ENCODE assay signal across 18 cellular contexts in the genomic region with DNA sequence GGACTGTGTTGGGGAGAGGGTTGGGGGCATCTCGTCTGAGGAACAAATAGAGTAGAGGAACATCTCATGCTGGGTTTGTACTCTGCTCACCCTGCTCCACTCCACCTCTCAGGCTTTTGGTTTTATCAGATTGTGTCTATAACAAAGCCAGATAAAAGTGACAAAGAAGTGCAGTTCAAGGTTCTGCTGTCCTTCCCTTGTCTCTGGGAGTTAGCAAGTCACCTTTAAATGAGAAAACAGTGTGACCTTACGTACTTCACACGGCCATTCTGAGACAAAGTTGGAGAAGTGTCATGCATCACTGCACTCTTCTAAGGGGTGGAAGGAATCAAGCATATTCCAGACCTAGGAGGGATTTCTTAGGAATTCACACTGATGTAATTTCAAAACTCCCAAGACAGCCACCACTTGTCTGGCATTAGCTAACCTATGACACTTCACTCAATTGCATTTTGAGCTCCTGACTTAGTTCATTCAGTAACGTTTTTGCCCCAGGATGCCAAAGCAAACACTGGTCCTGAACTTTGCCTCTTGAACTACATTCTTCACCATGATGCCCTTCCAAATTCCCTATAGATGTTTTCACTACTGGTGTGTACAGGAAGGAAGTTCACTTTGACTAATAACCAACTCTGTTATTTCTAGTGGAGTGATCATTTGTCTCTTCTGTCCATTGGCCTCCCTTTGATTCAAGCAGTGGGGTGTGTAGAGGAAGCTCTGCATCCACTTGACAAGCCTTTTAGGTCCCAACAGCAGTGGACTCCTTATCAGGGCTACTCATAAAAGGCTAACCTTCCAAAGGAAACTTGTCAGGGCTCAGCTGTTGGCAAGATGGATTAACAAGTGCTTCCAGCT.
DNase-seq lines count a peak whose midpoint lies in the region; ATAC-seq and TF ChIP-seq lines count a peak whose summit lies in the region.
"Had no signal": no experiment of that assay in that cellular context is flagged by ENCODE, and none has a peak within 500 bp of the region (broad histone marks: within the 10 kb centered on the region; RNA-seq: fewer than 3 reads in every experiment).

No MANE protein-coding gene starts in this region.

- intact Hi-C loops in Caco-2 (cut with micrococcal nuclease; ENCODE audit: unreplicated experiment) = loop anchor here (5.0 to 10.0 kb wide), 4 partner anchors 62 to 512 kb away; no protein-coding TSS in a partner anchor

- peaks cover 30% of the 10 kb centered on the region for H3K36me3 Mint-ChIP-seq in Caco-2 (ENCODE audit: insufficient read depth, unreplicated experiment)
- peaks cover 23% of the 10 kb centered on the region for H3K36me3 Mint-ChIP-seq in nephron (ENCODE audit: low read depth)
- peaks cover 0 to 25% (median 3%) of the 10 kb centered on the region in 3 donors for H3K36me3 Mint-ChIP-seq in naive thymus-derived CD8-positive, alpha-beta T cell
- H3K36me3 Mint-ChIP-seq: activated naive CD4-positive, alpha-beta T cell treated with anti-CD3 and anti-CD28 coated beads, Interleukin-2, amount 50 U/mL, for 24 hours had no signal

- H3K9me3 ChIP-seq in Caco-2 = peaks cover 47% of the 10 kb centered on the region
- H3K9me3 ChIP-seq in RWPE2 (ENCODE audit: severe bottlenecking) = peaks cover 9% of the 10 kb centered on the region
- H3K9me3 ChIP-seq: gastrocnemius medialis, thoracic aorta had no signal

- H3K27me3 ChIP-seq in Caco-2 (replicated peaks; ENCODE audit: control insufficient read depth, insufficient read depth, low read length) (no peaks in the 10 kb centered on the region), RWPE2 (ENCODE audit: insufficient read depth, poor library complexity, severe bottlenecking) (no peaks in the 10 kb centered on the region)
- H3K27me3 ChIP-seq: gastrocnemius medialis had no signal

- H3K4me3 ChIP-seq in Caco-2 (ENCODE audit: low read depth, low read length) = no peak overlapping the region
- no peak overlapping the region for H3K4me3 ChIP-seq in RWPE2 (ENCODE audit: severe bottlenecking)
- H3K4me3 ChIP-seq: gastrocnemius medialis, thoracic aorta had no signal

- H3K27me3 Mint-ChIP-seq in Caco-2 (ENCODE audit: insufficient read depth, unreplicated experiment) (no peaks in the 10 kb centered on the region), nephron (ENCODE audit: low read depth) (peaks cover 4% of the 10 kb centered on the region)
- H3K27me3 Mint-ChIP-seq in naive thymus-derived CD8-positive, alpha-beta T cell = no peaks in the 10 kb centered on the region
- H3K27me3 Mint-ChIP-seq: activated naive CD4-positive, alpha-beta T cell treated with anti-CD3 and anti-CD28 coated beads, Interleukin-2, amount 50 U/mL, for 24 hours; T-helper 17 cell had no signal

- peak overlapping the region; percentile 58 for H3K27ac ChIP-seq in RWPE2 (ENCODE audit: poor library complexity, severe bottlenecking)
- H3K27ac ChIP-seq: gastrocnemius medialis, thoracic aorta had no signal

- no peak overlapping the region for H3K4me3 Mint-ChIP-seq in Caco-2 (ENCODE audit: unreplicated experiment)
- H3K4me3 Mint-ChIP-seq in nephron = no peak overlapping the region
- H3K4me3 Mint-ChIP-seq in naive thymus-derived CD8-positive, alpha-beta T cell = no peak overlapping the region
- H3K4me3 Mint-ChIP-seq: activated naive CD4-positive, alpha-beta T cell treated with anti-CD3 and anti-CD28 coated beads, Interleukin-2, amount 50 U/mL, for 24 hours; HFFc6; T-helper 17 cell had no signal

- BruUV-seq in Caco-2 (replicated peaks; lab: Mats Ljungman, UMichigan) = no TSS peak

- DNase-seq in Caco-2 (peak; percentile 27 to 64), RWPE2 (ENCODE audit: low spot score) (no peak), glomerular endothelial cell (ENCODE audit: extremely low read depth, low read depth, low spot score) (peak; percentile 45), NCI-H1694 treated with DMSO at 0.1 percent for 48 hours (lab: John Stamatoyannopoulos, UW) (no peak), superior temporal gyrus (ENCODE audit: extremely low spot score) (no peak), activated gamma-delta T cell treated with Interleukin-2 at 50 U/mL for 16 hours (no peak)
- DNase-seq in naive thymus-derived CD8-positive, alpha-beta T cell = no peak
- DNase-seq: activated CD4-positive, CD25-positive, alpha-beta regulatory T cell treated with anti-CD3 and anti-CD28 coated beads, Interleukin-2, amount 50 U/mL, for 72 hours; activated CD8-positive, alpha-beta memory T cell treated with anti-CD3 and anti-CD28 coated beads, Interleukin-2, amount 50 U/mL, for 48 hours; central memory CD4-positive, alpha-beta T cell; gastrocnemius medialis; HFFc6; NCI-H1930; NCI-H82; T-helper 17 cell had no signal

- H3K4me1 Mint-ChIP-seq in Caco-2 (ENCODE audit: low read depth, unreplicated experiment) = peaks cover 33% of the 10 kb centered on the region
- H3K4me1 Mint-ChIP-seq in nephron = peaks cover 17% of the 10 kb centered on the region
- no peaks in the 10 kb centered on the region for H3K4me1 Mint-ChIP-seq in naive thymus-derived CD8-positive, alpha-beta T cell
- H3K4me1 Mint-ChIP-seq: activated naive CD4-positive, alpha-beta T cell treated with anti-CD3 and anti-CD28 coated beads, Interleukin-2, amount 50 U/mL, for 24 hours; T-helper 17 cell had no signal

- POLR2A ChIA-PET in Caco-2 (lab: Charles Lee) = interaction anchor here (0.6 to 1.0 kb wide), 2 partner anchors 204 to 648 kb away, joined by 3 to 5 read pairs; partner anchors contain the start of gene FLRT3
- POLR2A ChIA-PET in naive thymus-derived CD8-positive, alpha-beta T cell (lab: Charles Lee) = no interaction called here

- no peak for ATAC-seq in RWPE2 (ENCODE audit: low read depth)
- ATAC-seq in naive thymus-derived CD8-positive, alpha-beta T cell = no peak
- ATAC-seq: T-helper 17 cell had no signal

- TF ChIP-seq CTCF in Caco-2 (IDR thresholded peaks at IDR 0.05; ENCODE audit: insufficient read depth in 1 of 2, low read depth in 1 of 2, low read length in 1 of 2, severe bottlenecking in 1 of 2, unreplicated experiment in 1 of 2) (no peak), RWPE2 (IDR thresholded peaks at IDR 0.05; ENCODE audit: poor library complexity, severe bottlenecking) (no peak), nephron (IDR thresholded peaks at IDR 0.05; ENCODE audit: unreplicated experiment in 3 of 3) (no peak)

- CTCF ChIA-PET in Caco-2 (lab: Charles Lee) = no interaction called here

- H3K4me1 ChIP-seq in Caco-2 = peaks cover 41% of the 10 kb centered on the region
- H3K4me1 ChIP-seq in RWPE2 (ENCODE audit: insufficient read depth, poor library complexity, severe bottlenecking) = peaks cover 12% of the 10 kb centered on the region
- H3K4me1 ChIP-seq: gastrocnemius medialis had no signal

- H3K9me3 Mint-ChIP-seq in Caco-2 (ENCODE audit: unreplicated experiment) (peaks cover 54% of the 10 kb centered on the region), nephron (peaks cover 27% of the 10 kb centered on the region)
- H3K9me3 Mint-ChIP-seq in naive thymus-derived CD8-positive, alpha-beta T cell = peaks cover 8 to 38% (median 21%) of the 10 kb centered on the region in 9 donors

- H3K36me3 ChIP-seq in Caco-2 (ENCODE audit: control insufficient read depth, insufficient read depth, low read length) (0 out of 2 replicates have a peak, but pooled peaks cover 1% of the 10 kb centered on the region), RWPE2 (ENCODE audit: low read depth) (no peaks in the 10 kb centered on the region)
- H3K36me3 ChIP-seq: gastrocnemius medialis, thoracic aorta had no signal

- H3K27ac Mint-ChIP-seq in Caco-2 (ENCODE audit: unreplicated experiment) = peak overlapping the region; percentile 94
- peak overlapping the region; percentile 44 to 93 (median 80) for H3K27ac Mint-ChIP-seq in nephron
- H3K27ac Mint-ChIP-seq in naive thymus-derived CD8-positive, alpha-beta T cell = no peak overlapping the region
- H3K27ac Mint-ChIP-seq: activated naive CD4-positive, alpha-beta T cell treated with anti-CD3 and anti-CD28 coated beads, Interleukin-2, amount 50 U/mL, for 24 hours; HFFc6; T-helper 17 cell had no signal

Comparison
In these comparisons a context has a peak if more than half of its experiments do, and no peak if none do; other contexts are left out.
1. DNase-seq: peak in Caco-2 (2 of 2) and glomerular endothelial cell (single experiment); none in RWPE2 (single experiment), NCI-H1694 treated with DMSO at 0.1 percent for 48 hours (single experiment), naive thymus-derived CD8-positive, alpha-beta T cell (0 of 10), superior temporal gyrus (single experiment) and activated gamma-delta T cell treated with Interleukin-2 at 50 U/mL for 16 hours (single experiment).
2. H3K27ac Mint-ChIP-seq: peak in Caco-2 (single experiment) and nephron (3 of 3); none in naive thymus-derived CD8-positive, alpha-beta T cell (0 of 10).